ENCODE assay signal across 6 cellular contexts in the genomic region with DNA sequence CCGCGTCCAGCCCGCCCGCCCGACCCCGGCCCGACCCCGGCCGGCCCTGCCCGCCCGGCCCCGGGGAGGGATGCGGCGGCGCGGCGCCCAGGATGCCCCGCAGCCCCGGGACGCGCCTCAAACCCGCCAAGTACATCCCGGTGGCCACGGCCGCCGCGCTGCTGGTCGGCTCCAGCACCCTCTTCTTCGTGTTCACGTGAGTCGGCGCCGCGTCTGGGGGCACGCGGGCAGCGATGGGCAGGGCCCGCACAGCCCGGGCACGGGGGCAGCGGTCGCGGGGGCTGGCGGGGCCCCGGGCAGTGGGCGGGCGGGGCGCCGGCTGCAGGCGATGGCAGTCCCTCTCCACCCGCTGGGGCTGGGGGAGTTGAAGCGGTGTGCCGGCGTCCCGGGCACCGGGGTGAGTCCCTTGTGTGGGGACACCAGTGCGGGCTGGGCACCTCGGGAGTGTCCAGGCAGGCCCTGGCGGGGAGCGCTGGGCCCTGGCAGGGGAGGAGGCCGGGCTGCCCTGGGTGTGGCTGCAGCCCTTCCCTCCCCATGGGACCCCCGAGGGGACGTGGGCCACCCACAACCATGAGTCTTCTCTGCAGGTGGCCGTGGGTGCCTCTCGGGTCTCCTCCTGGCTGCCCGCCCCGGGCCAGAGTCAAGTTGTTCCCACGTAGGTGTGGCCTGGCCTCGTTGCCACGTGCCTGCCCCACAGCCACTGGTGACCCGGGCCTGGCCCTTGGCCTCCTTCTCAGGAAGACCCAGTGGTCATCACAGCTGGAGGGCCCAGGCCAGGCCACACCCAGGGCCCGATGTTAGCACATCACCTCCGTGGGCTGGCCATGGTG. TPM values are rescaled to one million over a fixed set of nuclear protein-coding genes. Genes with fewer than 3 reads are reported as not detected.
DNase-seq lines count a peak whose midpoint lies in the region; ATAC-seq and TF ChIP-seq lines count a peak whose summit lies in the region.

No MANE protein-coding gene starts in this region.

- H3K27ac ChIP-seq in ascending aorta (peak overlapping the region; percentile 57 to 70), muscle layer of colon (ENCODE audit: low read depth, low read length) (peak overlapping the region; percentile 58)

- no peak overlapping the region for H3K27ac Mint-ChIP-seq in activated CD4-positive, alpha-beta T cell treated with anti-CD3 and anti-CD28 coated beads, Interleukin-2, amount 10 ng/mL, durations not matched to agents 7 days and 5 days

- CTCF ChIA-PET in activated CD4-positive, alpha-beta T cell treated with anti-CD3 and anti-CD28 coated beads, Interleukin-2, amount 10 ng/mL, durations not matched to agents 7 days and 5 days (lab: Charles Lee) = no interaction called here

- H3K27me3 ChIP-seq in ascending aorta (no peaks in the 10 kb centered on the region), muscle layer of colon (ENCODE audit: control insufficient read depth in 1 of 2, insufficient read depth in 2 of 2, low read length in 2 of 2) (no peaks in the 10 kb centered on the region)

- peak; percentile 24 for DNase-seq in activated CD4-positive, alpha-beta T cell treated with anti-CD3 and anti-CD28 coated beads, Interleukin-2, amount 10 ng/mL, durations not matched to agents 7 days and 5 days
- no peak for DNase-seq in activated CD4-positive, alpha-beta T cell treated with anti-CD3 and anti-CD28 coated beads for 48 hours
- DNase-seq in ascending aorta (ENCODE audit: low spot score in 2 of 2) = no peak
- DNase-seq in NCI-H82 (lab: John Stamatoyannopoulos, UW) = no peak

- no peak for ATAC-seq in GM18873 (IDR thresholded peaks at IDR 0.05; ENCODE audit: low FRiP score, unreplicated experiment)

- H3K9ac ChIP-seq in muscle layer of colon (ENCODE audit: low read length) = peak overlapping the region; percentile 58

- H3K9me3 ChIP-seq in ascending aorta (no peaks in the 10 kb centered on the region), muscle layer of colon (ENCODE audit: low read length) (no peaks in the 10 kb centered on the region)

- peak overlapping the region; percentile 62 for H3K4me3 Mint-ChIP-seq in activated CD4-positive, alpha-beta T cell treated with anti-CD3 and anti-CD28 coated beads, Interleukin-2, amount 10 ng/mL, durations not matched to agents 7 days and 5 days

- H3K4me3 ChIP-seq in ascending aorta (peak overlapping the region; percentile 82 to 100), muscle layer of colon (ENCODE audit: low read depth in 1 of 2, low read length in 2 of 2) (peak overlapping the region; percentile 45 to 61)

- no peak for TF ChIP-seq CTCF in ascending aorta (IDR thresholded peaks at IDR 0.05)

- intact Hi-C loops in ascending aorta (cut with DNase I) = loop anchor here (1.0 to 10.0 kb wide), 4 partner anchors 15 to 723 kb away; a partner anchor contains a TSS

- POLR2A ChIA-PET in activated CD4-positive, alpha-beta T cell treated with anti-CD3 and anti-CD28 coated beads, Interleukin-2, amount 10 ng/mL, durations not matched to agents 7 days and 5 days (lab: Charles Lee) = no interaction called here

- H3K36me3 ChIP-seq in ascending aorta (peaks cover 5 to 6% of the 10 kb centered on the region in 2 donors), muscle layer of colon (ENCODE audit: insufficient read depth, low read length) (peaks cover 7% of the 10 kb centered on the region)

- H3K4me1 ChIP-seq in ascending aorta (peaks cover 28 to 47% of the 10 kb centered on the region in 2 donors), muscle layer of colon (ENCODE audit: insufficient read depth, low read length) (peaks cover 44% of the 10 kb centered on the region)

- no peaks in the 10 kb centered on the region for H3K9me3 Mint-ChIP-seq in activated CD4-positive, alpha-beta T cell treated with anti-CD3 and anti-CD28 coated beads, Interleukin-2, amount 10 ng/mL, durations not matched to agents 7 days and 5 days

- peaks cover 18% of the 10 kb centered on the region for H3K4me1 Mint-ChIP-seq in activated CD4-positive, alpha-beta T cell treated with anti-CD3 and anti-CD28 coated beads, Interleukin-2, amount 10 ng/mL, durations not matched to agents 7 days and 5 days

- no peaks in the 10 kb centered on the region for H3K27me3 Mint-ChIP-seq in activated CD4-positive, alpha-beta T cell treated with anti-CD3 and anti-CD28 coated beads, Interleukin-2, amount 10 ng/mL, durations not matched to agents 7 days and 5 days

- H3K36me3 Mint-ChIP-seq in activated CD4-positive, alpha-beta T cell treated with anti-CD3 and anti-CD28 coated beads, Interleukin-2, amount 10 ng/mL, durations not matched to agents 7 days and 5 days (ENCODE audit: low read depth) = peaks cover 3% of the 10 kb centered on the region

RNA-seq across cellular contexts. Expression of a gene that starts 0.5 kb away (rescaled TPM):
- total RNA-seq in activated CD4-positive, alpha-beta T cell treated with anti-CD3 and anti-CD28 coated beads, Interleukin-2, amount 10 ng/mL, durations not matched to agents 7 days and 5 days = 10 to 100 TPM; 57.9 to 58.9 TPM
- total RNA-seq in ascending aorta = 35.5 TPM

RNA-seq across cellular contexts. Expression of a gene that starts 15.0 kb away (rescaled TPM):
- total RNA-seq in activated CD4-positive, alpha-beta T cell treated with anti-CD3 and anti-CD28 coated beads, Interleukin-2, amount 10 ng/mL, durations not matched to agents 7 days and 5 days = 10 to 100 TPM; 85.5 to 91.4 TPM
- 161 TPM for total RNA-seq in ascending aorta

RNA-seq across cellular contexts. Expression of a gene that starts 16.2 kb away (rescaled TPM):
- total RNA-seq in activated CD4-positive, alpha-beta T cell treated with anti-CD3 and anti-CD28 coated beads, Interleukin-2, amount 10 ng/mL, durations not matched to agents 7 days and 5 days = 100 to 1,000 TPM; 229 to 234 TPM
- total RNA-seq in ascending aorta = 302 TPM

RNA-seq across cellular contexts. Expression of a gene that starts 18.8 kb away (rescaled TPM):
- total RNA-seq in activated CD4-positive, alpha-beta T cell treated with anti-CD3 and anti-CD28 coated beads, Interleukin-2, amount 10 ng/mL, durations not matched to agents 7 days and 5 days = under 1 TPM; 0.12 to 0.23 TPM
- not detected for total RNA-seq in ascending aorta

RNA-seq across cellular contexts. Expression of a gene that starts 52.0 kb away (rescaled TPM):
- 10 to 100 TPM; 51.2 to 54.5 TPM for total RNA-seq in activated CD4-positive, alpha-beta T cell treated with anti-CD3 and anti-CD28 coated beads, Interleukin-2, amount 10 ng/mL, durations not matched to agents 7 days and 5 days
- 18.0 TPM for total RNA-seq in ascending aorta
